In the genomic region with DNA sequence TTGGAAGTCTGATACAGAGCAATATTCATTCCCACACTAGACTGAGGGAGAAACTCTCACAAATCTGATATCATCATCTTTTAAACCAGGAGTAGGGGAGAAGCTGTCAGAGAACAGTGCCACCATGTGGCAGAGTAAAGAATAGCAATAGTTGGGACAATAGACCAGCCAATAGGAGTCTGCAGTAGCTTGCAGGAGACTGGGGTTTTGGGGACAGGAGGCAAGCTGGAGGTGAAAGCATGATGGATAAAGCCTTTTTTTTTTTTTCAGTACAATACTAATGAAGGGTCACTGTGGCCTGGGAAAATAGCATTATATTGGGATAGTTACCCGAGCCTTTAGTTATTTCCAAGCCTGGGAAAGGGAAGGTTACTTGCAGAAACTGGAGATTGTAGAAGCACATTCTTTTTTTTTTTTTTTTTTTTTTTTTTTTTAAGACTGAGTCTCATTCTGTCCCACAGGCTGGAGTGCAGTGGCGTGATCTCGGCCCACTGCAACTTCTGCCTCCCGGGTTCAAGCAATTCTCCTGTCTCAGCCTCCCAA, we compare ENCODE assay signal across 8 cellular contexts.
DNase-seq lines count a peak whose midpoint lies in the region; ATAC-seq, FAIRE-seq and TF ChIP-seq lines count a peak whose summit lies in the region.

No MANE protein-coding gene starts in this region.

- H3K9me3 ChIP-seq in GM23248 (ENCODE audit: low read depth): no peaks in the 10 kb centered on the region

- peak; percentile 67 for FAIRE-seq in RCC 7860 (lab: Jason Lieb, UNC)

- DNase-seq in GDM1 (lab: John Stamatoyannopoulos, UW) (peak; percentile 49), GM23248 (peak; percentile 72), RCC 7860 (ENCODE audit: low spot score) (peak; percentile 75), fibroblast of the conjunctiva (ENCODE audit: low read depth) (peak; percentile 58), omental fat pad (ENCODE audit: low spot score) (no peak), ureter (ENCODE audit: low spot score) (peak; percentile 69)
- DNase-seq in activated T-helper 1 cell treated with anti-CD3 and anti-CD28 coated beads, Interleukin-2, amount 50 U/mL, for 16 hours (ENCODE audit: low read depth in 1 of 2, low spot score in 1 of 2): peak; percentile 8 to 38

- peak; percentile 82 for TF ChIP-seq CTCF in KMS-11 (conservative IDR thresholded peaks at IDR 0.05; ENCODE audit: low read depth, low read length)
- peak in 1 of 3 donors; percentile 30 for TF ChIP-seq CTCF in omental fat pad (IDR thresholded peaks at IDR 0.05)

- no peak overlapping the region for H3K27ac ChIP-seq in GM23248
- no peak overlapping the region for H3K27ac ChIP-seq in KMS-11

- ATAC-seq in omental fat pad (ENCODE audit: low FRiP score): peak; percentile 80

- H3K27me3 ChIP-seq in GM23248 (replicated peaks; ENCODE audit: insufficient read depth) (peaks cover 22% of the 10 kb centered on the region), KMS-11 (ENCODE audit: insufficient read depth, low read depth) (no peaks in the 10 kb centered on the region)

- H3K9ac ChIP-seq in GM23248 (no peak overlapping the region), KMS-11 (no peak overlapping the region)

- H4K20me1 ChIP-seq in GM23248 (ENCODE audit: insufficient read depth): no peaks in the 10 kb centered on the region
- no peaks in the 10 kb centered on the region for H4K20me1 ChIP-seq in KMS-11 (ENCODE audit: insufficient read depth)

- H2AFZ ChIP-seq in GM23248 (no peak overlapping the region), KMS-11 (ENCODE audit: low read depth) (no peak overlapping the region)

- H3K36me3 ChIP-seq in GM23248 (ENCODE audit: low read depth) (no peaks in the 10 kb centered on the region), KMS-11 (ENCODE audit: insufficient read depth) (no peaks in the 10 kb centered on the region)

- no peak overlapping the region for H3K4me3 ChIP-seq in GM23248
- H3K4me3 ChIP-seq in KMS-11 (IDR thresholded peaks at IDR 0.05; ENCODE audit: insufficient read depth, low read depth, low read length): no peak overlapping the region

- H3K9me2 ChIP-seq in GM23248 (ENCODE audit: insufficient read depth): no peaks in the 10 kb centered on the region

- H3K4me1 ChIP-seq in GM23248 (ENCODE audit: insufficient read depth): no peaks in the 10 kb centered on the region
- no peaks in the 10 kb centered on the region for H3K4me1 ChIP-seq in KMS-11 (ENCODE audit: low read depth, poor library complexity, severe bottlenecking)

- in situ Hi-C loops in GM23248 (cut with MboI): no loop called here

- 46% methylated on average over 4 of the region's 4 CpGs for WGBS in GM23248 (ENCODE audit: low coverage in 1 of 2, low lambda C conversion rate in 2 of 2, missing lambda C conversion rate in 2 of 2), 2 experiments

- H3F3A ChIP-seq in GM23248 (ENCODE audit: insufficient read depth): no peaks in the 10 kb centered on the region

- H3K4me2 ChIP-seq in GM23248 (ENCODE audit: unreplicated experiment) (no peak overlapping the region), KMS-11 (no peak overlapping the region)

- H3K79me2 ChIP-seq in GM23248 (ENCODE audit: insufficient read depth) (no peaks in the 10 kb centered on the region), KMS-11 (ENCODE audit: insufficient read depth, low read depth) (no peaks in the 10 kb centered on the region)
